Comparison of ENCODE assay signal across 8 cellular contexts in the genomic region with DNA sequence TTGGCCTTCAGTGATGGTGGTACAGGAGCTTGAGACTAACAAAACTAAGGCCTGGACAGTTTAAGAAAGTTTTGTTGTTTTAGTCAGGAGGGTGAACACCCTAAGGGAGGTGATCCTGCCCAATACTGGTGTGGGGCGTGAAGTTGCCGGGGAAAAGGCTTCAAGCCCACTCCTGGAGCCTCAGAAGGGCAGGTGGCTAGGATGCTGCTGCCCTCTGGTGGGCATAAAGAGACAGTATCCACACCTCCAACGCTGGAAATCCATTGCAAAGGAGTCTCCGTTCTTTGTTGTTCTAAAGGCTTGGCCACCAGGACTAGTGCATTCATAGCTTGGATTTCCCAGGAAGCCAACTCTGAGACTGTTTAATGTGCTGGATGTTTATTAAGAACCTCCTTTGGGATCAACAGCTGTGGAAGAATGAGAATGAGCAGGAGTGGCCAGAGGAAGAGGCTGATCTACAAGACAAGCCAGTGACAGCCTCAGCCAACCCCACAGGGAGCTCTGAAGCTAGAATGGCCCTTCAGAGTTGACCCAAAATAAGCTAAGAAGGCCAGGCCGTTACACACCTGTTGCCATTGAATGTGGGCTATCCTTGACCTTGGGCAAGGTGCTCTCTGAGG. TPM values are rescaled to one million over a fixed set of nuclear protein-coding genes. Genes with fewer than 3 reads are reported as not detected.
A peak's percentile ranks its signal among the peaks of the same experiment; 100 is the strongest.
DNase-seq lines count a peak whose midpoint lies in the region; ATAC-seq and TF ChIP-seq lines count a peak whose summit lies in the region.

No MANE protein-coding gene starts in this region.

- H3K9me3 Mint-ChIP-seq in activated CD4-positive, alpha-beta T cell treated with anti-CD3 and anti-CD28 coated beads, Interleukin-2, amount 10 ng/mL, durations not matched to agents 24 days and 14 days, result no peaks in the 10 kb centered on the region
- no peaks in the 10 kb centered on the region for H3K9me3 Mint-ChIP-seq in mesothelial cell of epicardium

- no peak overlapping the region for H3K4me3 Mint-ChIP-seq in activated CD4-positive, alpha-beta T cell treated with anti-CD3 and anti-CD28 coated beads, Interleukin-2, amount 10 ng/mL, durations not matched to agents 24 days and 14 days
- H3K4me3 Mint-ChIP-seq in mesothelial cell of epicardium, result no peak overlapping the region

- TF ChIP-seq POLR2A in thyroid gland (IDR thresholded peaks at IDR 0.05), result no peak

- H3K27me3 Mint-ChIP-seq in activated CD4-positive, alpha-beta T cell treated with anti-CD3 and anti-CD28 coated beads, Interleukin-2, amount 10 ng/mL, durations not matched to agents 24 days and 14 days, result no peaks in the 10 kb centered on the region
- no peaks in the 10 kb centered on the region for H3K27me3 Mint-ChIP-seq in mesothelial cell of epicardium (ENCODE audit: low read depth)

- intact Hi-C loops in activated CD4-positive, alpha-beta T cell treated with anti-CD3 and anti-CD28 coated beads, Interleukin-2, amount 10 ng/mL, durations not matched to agents 24 days and 14 days (cut with micrococcal nuclease), result loop anchor here (1.0 kb wide), 1 partner anchor 158 kb away; no protein-coding TSS in a partner anchor
- intact Hi-C loops in thyroid gland (cut with DNase I), result loop anchor here (5.0 kb wide), 2 partner anchors 160 to 275 kb away; no protein-coding TSS in a partner anchor

- H3K9me3 ChIP-seq in HAP-1, result no peaks in the 10 kb centered on the region
- no peaks in the 10 kb centered on the region for H3K9me3 ChIP-seq in thyroid gland

- no peak for ATAC-seq in GM21528 (IDR thresholded peaks at IDR 0.05; ENCODE audit: low FRiP score, unreplicated experiment)

- no peak overlapping the region for H3K4me3 ChIP-seq in HAP-1
- no peak overlapping the region for H3K4me3 ChIP-seq in thyroid gland (replicated peaks in 1 of 3)

- H3K27ac ChIP-seq in thyroid gland, result no peak overlapping the region

- peaks cover 2% of the 10 kb centered on the region for H3K4me1 Mint-ChIP-seq in activated CD4-positive, alpha-beta T cell treated with anti-CD3 and anti-CD28 coated beads, Interleukin-2, amount 10 ng/mL, durations not matched to agents 24 days and 14 days
- peaks cover 15% of the 10 kb centered on the region for H3K4me1 Mint-ChIP-seq in mesothelial cell of epicardium

- TF ChIP-seq CTCF in mesothelial cell of epicardium (IDR thresholded peaks at IDR 0.05; ENCODE audit: unreplicated experiment) (peak; percentile 71), thyroid gland (IDR thresholded peaks at IDR 0.05) (peak; percentile 68 to 87 (median 76))

- DNase-seq in C1 segment of cervical spinal cord (lab: John Stamatoyannopoulos, UW), result peak in 11 of 14 donors; percentile 13 to 59 (median 32)
- DNase-seq in HAP-1 (ENCODE audit: low spot score in 2 of 2), result peak; percentile 70 to 74
- DNase-seq in NCI-H510A treated with DMSO at 0.1 percent for 48 hours (lab: John Stamatoyannopoulos, UW), result peak; percentile 96
- peak; percentile 82 for DNase-seq in activated CD4-positive, alpha-beta T cell treated with anti-CD3 and anti-CD28 coated beads, Interleukin-2, amount 10 ng/mL, durations not matched to agents 24 days and 14 days
- peak; percentile 11 for DNase-seq in effector CD8-positive, alpha-beta T cell (lab: John Stamatoyannopoulos, UW)
- DNase-seq in mesothelial cell of epicardium (ENCODE audit: low spot score in 2 of 2, unreplicated experiment in 2 of 2), result peak in 1 of 2 experiments; percentile 67
- DNase-seq in thyroid gland, result peak; percentile 57 to 63

- H3K27me3 ChIP-seq in HAP-1 (ENCODE audit: low read depth) (no peaks in the 10 kb centered on the region), thyroid gland (no peaks in the 10 kb centered on the region)

- WGBS in thyroid gland, 2 donors, result 2 to 10% methylated on average over 4 of the region's 5 CpGs

- peaks cover 15% of the 10 kb centered on the region for H3K36me3 ChIP-seq in HAP-1 (replicated peaks)
- no peaks in the 10 kb centered on the region for H3K36me3 ChIP-seq in thyroid gland

- no peak overlapping the region for H3K27ac Mint-ChIP-seq in activated CD4-positive, alpha-beta T cell treated with anti-CD3 and anti-CD28 coated beads, Interleukin-2, amount 10 ng/mL, durations not matched to agents 24 days and 14 days
- H3K27ac Mint-ChIP-seq in mesothelial cell of epicardium, result no peak overlapping the region

- in situ Hi-C loops in HAP-1 (cut with MboI; ENCODE audit: low sequenced_read_pairs), result loop anchor here (10.0 kb wide), 1 partner anchor 282 kb away; no protein-coding TSS in a partner anchor

- H3K4me1 ChIP-seq in HAP-1 (no peaks in the 10 kb centered on the region), thyroid gland (peaks cover 0 to 6% of the 10 kb centered on the region in 2 donors)

- H3K36me3 Mint-ChIP-seq in activated CD4-positive, alpha-beta T cell treated with anti-CD3 and anti-CD28 coated beads, Interleukin-2, amount 10 ng/mL, durations not matched to agents 24 days and 14 days (ENCODE audit: low read depth), result peaks cover 13% of the 10 kb centered on the region
- no peaks in the 10 kb centered on the region for H3K36me3 Mint-ChIP-seq in mesothelial cell of epicardium

RNA-seq across cellular contexts. Expression of a gene that starts 8.2 kb away (rescaled TPM):
- 25.0 and 26.0 TPM in 2 replicates for total RNA-seq in activated CD4-positive, alpha-beta T cell treated with anti-CD3 and anti-CD28 coated beads, Interleukin-2, amount 10 ng/mL, durations not matched to agents 24 days and 14 days
- total RNA-seq in mesothelial cell of epicardium, result 10.7 to 11.9 TPM (median 11.2 TPM) in 3 replicates
- total RNA-seq in thyroid gland, result 1 to 10 TPM; 8.0 to 9.9 (median 8.4) TPM

RNA-seq across cellular contexts. Expression of a gene that starts 42.9 kb away (rescaled TPM):
- total RNA-seq in activated CD4-positive, alpha-beta T cell treated with anti-CD3 and anti-CD28 coated beads, Interleukin-2, amount 10 ng/mL, durations not matched to agents 24 days and 14 days, result 59.4 and 62.3 TPM in 2 replicates
- total RNA-seq in mesothelial cell of epicardium (10.3 to 12.5 TPM (median 10.5 TPM) in 3 replicates), thyroid gland (under 1 TPM in 3 of 4 donors, not detected in 1; 0.11 to 0.63 (median 0.27) TPM)
